2 cellular contexts compared by ENCODE assay signal in the genomic region with DNA sequence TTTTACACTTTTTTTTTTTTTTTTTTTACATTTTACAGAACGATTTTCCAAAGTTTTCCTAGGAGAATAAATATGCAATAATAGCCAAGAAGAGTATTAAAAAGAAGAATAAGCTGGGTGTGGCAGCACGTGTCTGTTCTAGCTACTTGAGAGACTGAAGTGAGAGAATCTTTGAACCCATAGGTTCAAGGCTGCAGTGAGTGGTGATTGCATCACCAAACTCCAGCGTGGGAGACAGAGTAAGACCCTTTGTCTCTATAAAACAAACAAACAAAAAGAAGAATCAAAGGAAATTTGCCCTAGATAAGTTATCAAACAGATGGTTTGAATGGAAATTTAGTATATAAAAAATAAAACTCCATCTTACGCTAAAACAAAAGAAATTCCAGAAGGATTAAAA.
A peak's percentile ranks its signal among the peaks of the same experiment; 100 is the strongest.
TF ChIP-seq lines count a peak whose summit lies in the region.

No MANE protein-coding gene starts in this region.

TF ChIP-seq in IMR-90, 13 proteins besides CTCF, POLR2A, EP300 and RAD21:
- TF ChIP-seq NFE2L2 (IDR thresholded peaks at IDR 0.05; ENCODE audit: low read depth, low read length) (no peak), FOS (IDR thresholded peaks at IDR 0.05; ENCODE audit: low read depth, low read length) (no peak), MAZ (IDR thresholded peaks at IDR 0.05; ENCODE audit: borderline replicate concordance, low read depth, low read length) (no peak), CEBPB (IDR thresholded peaks at IDR 0.05; ENCODE audit: low read depth, low read length) (peak; percentile 64), BHLHE40 (IDR thresholded peaks at IDR 0.05; ENCODE audit: low read depth, low read length) (no peak), RFX5 (IDR thresholded peaks at IDR 0.05; ENCODE audit: low read depth, low read length) (no peak), MXI1 (IDR thresholded peaks at IDR 0.05; ENCODE audit: borderline replicate concordance, low read depth, low read length) (no peak), SMC3 (IDR thresholded peaks at IDR 0.05; ENCODE audit: low read depth, low read length) (no peak)

TF ChIP-seq in endothelial cell of umbilical vein, 7 proteins besides CTCF, POLR2A, EP300 and RAD21:
- TF ChIP-seq MYC (IDR thresholded peaks at IDR 0.05; ENCODE audit: low read depth, low read length) (no peak), JUN (IDR thresholded peaks at IDR 0.05; ENCODE audit: borderline replicate concordance, insufficient read depth, insufficient read length, low read depth) (no peak), EZH2 (IDR thresholded peaks at IDR 0.05; ENCODE audit: borderline replicate concordance, low read depth, low read length, severe bottlenecking) (no peak), POLR2AphosphoS5 (IDR thresholded peaks at IDR 0.05; ENCODE audit: insufficient read depth, low read depth, low read length) (no peak), FOS (IDR thresholded peaks at IDR 0.05; ENCODE audit: borderline replicate concordance, insufficient read depth, low read length) (no peak), MAX (IDR thresholded peaks at IDR 0.05; ENCODE audit: insufficient read depth, insufficient read length) (no peak), GATA2 (IDR thresholded peaks at IDR 0.05; ENCODE audit: insufficient read depth, insufficient read length, low read depth, low read length) (no peak)
